ENCODE assay signal across 8 cellular contexts in the genomic region with DNA sequence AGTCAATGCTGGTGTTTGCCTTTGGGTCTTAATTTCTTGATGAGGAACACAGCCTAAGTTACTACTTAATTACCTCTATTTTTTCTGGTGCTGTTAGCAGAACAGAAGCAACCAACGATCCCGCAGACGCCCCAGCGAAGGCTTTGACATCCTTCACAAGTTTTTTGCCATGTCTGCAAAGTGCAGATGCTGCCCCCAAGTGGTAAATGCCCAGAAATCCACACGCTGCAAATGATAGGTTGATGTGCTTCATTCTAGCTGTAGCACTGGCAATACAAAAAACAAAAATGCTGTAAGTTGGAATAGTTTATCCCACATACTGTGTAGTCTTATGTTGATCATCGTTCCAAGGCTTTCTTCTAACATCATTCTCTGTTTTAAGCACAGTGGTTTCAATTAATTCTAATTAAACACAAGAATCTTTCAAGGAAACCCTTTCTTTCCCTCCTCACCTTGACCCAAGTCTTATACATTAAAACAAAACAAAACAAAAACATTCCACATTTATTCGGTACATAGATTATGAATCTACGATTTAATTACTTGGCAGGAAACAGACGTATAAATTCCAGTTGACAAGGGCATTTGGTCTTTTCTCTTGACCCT. TPM values are rescaled to one million over a fixed set of nuclear protein-coding genes. Genes with fewer than 3 reads are reported as not detected.
DNase-seq lines count a peak whose midpoint lies in the region; ATAC-seq, FAIRE-seq and TF ChIP-seq lines count a peak whose summit lies in the region.

No MANE protein-coding gene starts in this region.

- peaks cover 3 to 5% of the 10 kb centered on the region in 2 experiments; a peak in 4 of 5 replicates for H3K4me1 ChIP-seq in K562 (replicated peaks in 1 of 2; ENCODE audit: control insufficient read depth in 2 of 2, insufficient read depth in 2 of 2, low read length in 2 of 2)

- in situ Hi-C loops in K562 (cut with MboI), result no loop called here

- TF ChIP-seq CTCF in K562 (IDR thresholded peaks at IDR 0.05 in 2 of 3, conservative IDR thresholded peaks at IDR 0.05 in 1 of 3; ENCODE audit: insufficient read depth in 2 of 3, low read depth in 1 of 3, low read length in 3 of 3), result peak; percentile 69 to 74 (median 72)

- peak overlapping the region; percentile 63; the same call in 1 of the 2 replicates for H3K4me3 ChIP-seq in K562

- ATAC-seq in K562, result peak; percentile 61
- no peak for ATAC-seq in GM18498 (IDR thresholded peaks at IDR 0.05; ENCODE audit: unreplicated experiment)

- TF ChIP-seq EP300 in K562 (IDR thresholded peaks at IDR 0.05; ENCODE audit: low read length), result no peak

- TSS peak; percentile 52 for BruUV-seq in K562 (replicated peaks; lab: Mats Ljungman, UMichigan)

- no peaks in the 10 kb centered on the region for H3K9me3 ChIP-seq in K562 (replicated peaks; ENCODE audit: control insufficient read depth, insufficient read depth, low read depth, low read length)

- POLR2A ChIA-PET in K562 (lab: Yijun Ruan, JAX), result no interaction called here

- intact Hi-C loops in K562 (cut with micrococcal nuclease), result loop anchor here (10.0 kb wide), 1 partner anchor 781 kb away; the partner anchor contains the start of genes PUDP and STS

- no peaks in the 10 kb centered on the region for H3K27me3 ChIP-seq in K562 (ENCODE audit: control insufficient read depth in 2 of 2, insufficient read depth in 2 of 2, low read length in 2 of 2)

- peak overlapping the region; percentile 94; the same call in 1 of the 2 replicates for H3K4me2 ChIP-seq in K562 (ENCODE audit: insufficient read depth, low read length)

- TF ChIP-seq POLR2A in H54 (IDR thresholded peaks at IDR 0.05; ENCODE audit: low read depth, low read length) (no peak), K562 (conservative IDR thresholded peaks at IDR 0.05) (no peak)

- peak; percentile 1 for DNase-seq in DMS79 treated with DMSO at 0.1 percent for 48 hours (lab: John Stamatoyannopoulos, UW)
- peak; percentile 2 for DNase-seq in H54 (ENCODE audit: insufficient read length, low spot score)
- peak; percentile 53 for DNase-seq in NCI-H1048 (lab: John Stamatoyannopoulos, UW)
- DNase-seq in T-helper 9 cell, result peak; percentile 25
- DNase-seq in K562 (ENCODE audit: extremely low read depth in 1 of 4, low spot score in 3 of 4), result peak; percentile 32 to 78 (median 36)
- peak; percentile 73 for DNase-seq in inferior parietal cortex (ENCODE audit: extremely low spot score)
- peak; percentile 17 to 46 for DNase-seq in stimulated activated CD4-positive, alpha-beta T cell treated with anti-CD3 and anti-CD28 coated beads, Interleukin-1b, Interleukin-23, amount 100 ng/mL, for 4 hours (ENCODE audit: low read depth in 2 of 2)

- no peaks in the 10 kb centered on the region for H4K20me1 ChIP-seq in K562 (replicated peaks; ENCODE audit: control insufficient read depth, insufficient read depth, low read length)

- CTCF ChIA-PET in K562 (lab: Yijun Ruan, JAX; ENCODE audit: low intra/inter-chr PET ratio), result no interaction called here

- peaks cover 10% of the 10 kb centered on the region for H3K79me2 ChIP-seq in K562 (ENCODE audit: control insufficient read depth, insufficient read depth, low read length)

- H2AFZ ChIP-seq in K562 (ENCODE audit: low read depth, low read length), result no peak overlapping the region

- peaks cover 26% of the 10 kb centered on the region; the same call in 1 of the 3 replicates for H3K36me3 ChIP-seq in K562 (ENCODE audit: control insufficient read depth, insufficient read depth, low read length)

- FAIRE-seq in H54 (lab: Jason Lieb, UNC) (no peak), K562 (lab: Jason Lieb, UNC) (peak; percentile 90)

- H3K27ac ChIP-seq in K562 (ENCODE audit: extremely low read depth, low read depth, low read length), result no peak overlapping the region

- no peaks in the 10 kb centered on the region for H3K9me1 ChIP-seq in K562 (ENCODE audit: control insufficient read depth, insufficient read depth, low read length)

- WGBS in K562 (ENCODE audit: insufficient coverage, low coverage, missing lambda C conversion rate), result 11% methylated on average over 9 of the region's 9 CpGs

- H3K9ac ChIP-seq in K562 (ENCODE audit: insufficient read depth in 1 of 2, low read depth in 2 of 2, low read length in 2 of 2), result no peak overlapping the region; a peak in 1 of 4 replicates

- peak; percentile 53 to 69 for TF ChIP-seq RAD21 in K562 (CRISPR knock-in tag; conservative IDR thresholded peaks at IDR 0.05 in 1 of 2, IDR thresholded peaks at IDR 0.05 in 1 of 2)

TF ChIP-seq in K562, 482 proteins besides CTCF, POLR2A, EP300 and RAD21 (continues in another document):
- TF ChIP-seq DEAF1 (CRISPR knock-in tag; IDR thresholded peaks at IDR 0.05) (0 out of 2 replicates have a peak, but pooled peaks have one; percentile 8), SIX5 (IDR thresholded peaks at IDR 0.05; ENCODE audit: borderline replicate concordance in 1 of 2, insufficient read depth in 1 of 2, low read depth in 1 of 2, low read length in 2 of 2) (no peak), MAFK (IDR thresholded peaks at IDR 0.05; ENCODE audit: low read length) (peak; percentile 33; the same call in 1 of the 2 replicates), XRCC5 (IDR thresholded peaks at IDR 0.05; ENCODE audit: low read depth, low read length) (0 out of 2 replicates have a peak, but pooled peaks have one; percentile 33), POLR3G (IDR thresholded peaks at IDR 0.05; ENCODE audit: extremely low read depth, insufficient read length, insufficient replicate concordance) (no peak), SMC3 (conservative IDR thresholded peaks at IDR 0.05; ENCODE audit: insufficient read depth, low read depth, low read length) (0 out of 2 replicates have a peak, but pooled peaks have one; percentile 14), CEBPB (tag; IDR thresholded peaks at IDR 0.05) (no peak), TCF3 (CRISPR knock-in tag; IDR thresholded peaks at IDR 0.05) (no peak), ZNF316 (IDR thresholded peaks at IDR 0.05) (peak; percentile 64), RBM39 (optimal IDR thresholded peaks at IDR 0.05; ENCODE audit: low read depth, low read length) (no peak), TOE1 (IDR thresholded peaks at IDR 0.05; ENCODE audit: borderline replicate concordance) (no peak), TOE1 (CRISPR knock-in tag; IDR thresholded peaks at IDR 0.05; ENCODE audit: borderline replicate concordance, low read depth) (no peak), C11orf30 (IDR thresholded peaks at IDR 0.05; ENCODE audit: low read depth) (peak; percentile 22; the same call in 1 of the 2 replicates), MAZ (CRISPR knock-in tag; conservative IDR thresholded peaks at IDR 0.05 in 1 of 2, IDR thresholded peaks at IDR 0.05 in 1 of 2) (no peak)
- TF ChIP-seq, protein P1, sequence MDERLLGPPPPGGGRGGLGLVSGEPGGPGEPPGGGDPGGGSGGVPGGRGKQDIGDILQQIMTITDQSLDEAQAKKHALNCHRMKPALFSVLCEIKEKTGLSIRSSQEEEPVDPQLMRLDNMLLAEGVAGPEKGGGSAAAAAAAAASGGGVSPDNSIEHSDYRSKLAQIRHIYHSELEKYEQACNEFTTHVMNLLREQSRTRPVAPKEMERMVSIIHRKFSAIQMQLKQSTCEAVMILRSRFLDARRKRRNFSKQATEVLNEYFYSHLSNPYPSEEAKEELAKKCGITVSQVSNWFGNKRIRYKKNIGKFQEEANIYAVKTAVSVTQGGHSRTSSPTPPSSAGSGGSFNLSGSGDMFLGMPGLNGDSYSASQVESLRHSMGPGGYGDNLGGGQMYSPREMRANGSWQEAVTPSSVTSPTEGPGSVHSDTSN (CRISPR knock-in tag; IDR thresholded peaks at IDR 0.05; ENCODE audit: low read depth), result no peak
- TF ChIP-seq, protein P1 (tag; conservative IDR thresholded peaks at IDR 0.05; ENCODE audit: low read depth), result no peak

RNA-seq across cellular contexts. Expression of gene PNPLA4, which starts 1.2 kb away (rescaled TPM):
- 4.6 and 8.8 TPM in 2 replicates for total RNA-seq in K562 (2011; cell fraction: chromatin; rRNA removed; ENCODE audit: low replicate concordance)
- 4.2 and 7.2 TPM in 2 replicates for total RNA-seq in K562 (2011; cell fraction: nucleolus; rRNA removed)
- total RNA-seq in K562 (2011; cell fraction: nucleoplasm; rRNA removed), result 7.3 and 10.0 TPM in 2 replicates
- total RNA-seq in K562 (2014; rRNA removed), result 34.4 and 35.2 TPM in 2 replicates
- 19.1 and 20.7 TPM in 2 replicates for total RNA-seq in K562 (2014; rRNA removed; fragmentation: Illumina TruSeq; extraction: Trizol)
- total RNA-seq in K562 (2015; rRNA removed; fragmentation: Illumina TruSeq; extraction: Trizol), result 22.4 and 22.6 TPM in 2 replicates
- 24.6 and 24.9 TPM in 2 replicates for total RNA-seq in K562 (2021)
- polyA plus RNA-seq in K562 (2011; rRNA removed), result 17.3 and 27.1 TPM in 2 replicates
- polyA plus RNA-seq in K562 (2011; cell fraction: cytosol; rRNA removed), result 28.2 and 28.6 TPM in 2 replicates
- polyA plus RNA-seq in K562 (2011; cell fraction: nucleus; rRNA removed), result 10.3 and 11.9 TPM in 2 replicates
- polyA plus RNA-seq in K562 (2012), result 31.1 and 32.5 TPM in 2 replicates
- 32.8 and 46.9 TPM in 2 replicates for polyA plus RNA-seq in K562 (2014; fragmentation: Illumina TruSeq; extraction: Trizol)
- polyA plus RNA-seq in K562 (2014; fragmentation: Nextera tagmentation; extraction: Ambion mirVana), result 10 to 100 TPM; 53.0 to 61.1 TPM
- 32.7 and 32.9 TPM in 2 replicates for polyA plus RNA-seq in K562 (2014; rRNA removed)
- polyA minus RNA-seq in K562 (2011; rRNA and poly(A)+ RNA removed), result 18.9 and 29.8 TPM in 2 replicates
- polyA minus RNA-seq in K562 (2011; cell fraction: cytosol; rRNA and poly(A)+ RNA removed), result 7.4 and 16.0 TPM in 2 replicates
- 2.4 and 3.9 TPM in 2 replicates for polyA minus RNA-seq in K562 (2011; cell fraction: nucleus; rRNA and poly(A)+ RNA removed)

Comparison
In these comparisons a context has a peak if more than half of its experiments do, and no peak if none do; other contexts are left out.
1. DNase-seq: peak in every context shown above with its lines; median percentile 73 in inferior parietal cortex; 53 in NCI-H1048; 36 in K562; 32 in stimulated activated CD4-positive, alpha-beta T cell treated with anti-CD3 and anti-CD28 coated beads, Interleukin-1b, Interleukin-23, amount 100 ng/mL, for 4 hours; 25 in T-helper 9 cell; 2 in H54; 1 in DMS79 treated with DMSO at 0.1 percent for 48 hours.